8 cellular contexts compared by ENCODE assay signal in the genomic region with DNA sequence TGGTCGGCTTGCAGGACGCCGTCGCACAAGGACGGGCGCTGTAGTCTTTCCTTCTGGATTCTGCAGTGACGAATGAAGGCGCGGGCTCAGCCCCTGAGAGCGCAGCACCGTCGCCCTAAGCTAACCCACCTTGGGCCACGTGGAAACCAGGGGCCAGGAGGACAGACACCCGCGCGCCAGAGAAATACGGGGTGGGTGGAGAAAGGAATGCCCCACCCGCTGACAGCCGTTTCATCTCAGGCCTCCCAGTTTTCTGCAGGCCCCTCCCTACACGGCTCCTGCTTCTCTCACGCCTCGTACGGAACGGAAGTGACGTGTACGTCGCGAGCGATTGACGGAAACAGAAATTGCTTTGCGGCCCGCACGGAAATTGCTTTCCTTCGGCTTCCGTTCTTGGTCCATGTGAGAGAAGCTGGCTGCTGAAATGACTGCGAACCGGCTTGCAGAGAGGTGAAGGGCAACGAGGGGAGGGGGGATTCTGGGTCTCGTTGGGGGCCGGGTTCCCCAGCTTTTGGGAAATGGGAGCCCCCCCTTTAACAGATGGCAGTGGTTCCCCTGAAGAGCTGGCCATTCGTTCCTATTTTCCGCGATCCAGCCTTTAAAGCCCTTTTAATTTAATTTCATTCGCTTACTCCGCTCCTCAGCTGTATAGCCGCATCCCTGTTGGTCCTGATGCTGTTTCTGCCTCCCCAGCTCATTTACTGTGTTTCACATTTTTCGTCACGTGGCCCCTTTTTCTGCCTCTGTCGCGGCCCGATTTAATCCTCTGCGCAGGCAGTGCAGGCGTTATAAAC. TPM values are rescaled to one million over a fixed set of nuclear protein-coding genes. Genes with fewer than 3 reads are reported as not detected.
A peak's percentile ranks its signal among the peaks of the same experiment; 100 is the strongest.
DNase-seq lines count a peak whose midpoint lies in the region; TF ChIP-seq lines count a peak whose summit lies in the region.

A gene with protein sequence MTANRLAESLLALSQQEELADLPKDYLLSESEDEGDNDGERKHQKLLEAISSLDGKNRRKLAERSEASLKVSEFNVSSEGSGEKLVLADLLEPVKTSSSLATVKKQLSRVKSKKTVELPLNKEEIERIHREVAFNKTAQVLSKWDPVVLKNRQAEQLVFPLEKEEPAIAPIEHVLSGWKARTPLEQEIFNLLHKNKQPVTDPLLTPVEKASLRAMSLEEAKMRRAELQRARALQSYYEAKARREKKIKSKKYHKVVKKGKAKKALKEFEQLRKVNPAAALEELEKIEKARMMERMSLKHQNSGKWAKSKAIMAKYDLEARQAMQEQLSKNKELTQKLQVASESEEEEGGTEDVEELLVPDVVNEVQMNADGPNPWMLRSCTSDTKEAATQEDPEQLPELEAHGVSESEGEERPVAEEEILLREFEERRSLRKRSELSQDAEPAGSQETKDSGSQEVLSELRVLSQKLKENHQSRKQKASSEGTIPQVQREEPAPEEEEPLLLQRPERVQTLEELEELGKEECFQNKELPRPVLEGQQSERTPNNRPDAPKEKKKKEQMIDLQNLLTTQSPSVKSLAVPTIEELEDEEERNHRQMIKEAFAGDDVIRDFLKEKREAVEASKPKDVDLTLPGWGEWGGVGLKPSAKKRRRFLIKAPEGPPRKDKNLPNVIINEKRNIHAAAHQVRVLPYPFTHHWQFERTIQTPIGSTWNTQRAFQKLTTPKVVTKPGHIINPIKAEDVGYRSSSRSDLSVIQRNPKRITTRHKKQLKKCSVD (plus strand): TSS at position 378 of the 794 bp plus-strand sequence. CDS start 47 bp downstream, at position 425.

- H3K27ac ChIP-seq in subcutaneous abdominal adipose tissue (ENCODE audit: low read depth, low read length) = peak within 1 kb of the TSS; percentile 54

- H3K9me3 ChIP-seq in neuron (ENCODE audit: low read length) = no peaks in the 10 kb centered on the region
- no peaks in the 10 kb centered on the region for H3K9me3 ChIP-seq in subcutaneous abdominal adipose tissue (ENCODE audit: control insufficient read depth in 5 of 5, low read length in 5 of 5)

- peak within 1 kb of the TSS; percentile 38 to 82 (median 78) for H3K9ac ChIP-seq in subcutaneous abdominal adipose tissue (ENCODE audit: low read length in 5 of 5)

- DNase-seq in GF-D8 (lab: John Stamatoyannopoulos, UW) (peak; percentile 80), HEK293T (ENCODE audit: extremely low spot score) (peak; percentile 89), MV-4-11 (lab: John Stamatoyannopoulos, UW) (peak; percentile 87), SK-MEL-5 (ENCODE audit: low read depth, low spot score) (peak; percentile 93), foreskin melanocyte (peak; percentile 86)
- peak; percentile 85 for DNase-seq in activated naive CD4-positive, alpha-beta T cell treated with Interleukin-2 at 50 U/mL for 16 hours

- H3K27me3 ChIP-seq in neuron (ENCODE audit: insufficient read depth, low read length) = no peaks in the 10 kb centered on the region
- no peaks in the 10 kb centered on the region for H3K27me3 ChIP-seq in subcutaneous abdominal adipose tissue (ENCODE audit: control insufficient read depth in 5 of 5, insufficient read depth in 4 of 5, low read length in 5 of 5)

- CTCF ChIA-PET in HEK293T (lab: Yijun Ruan, JAX) = interaction anchor here (0.6 kb wide), 1 partner anchor 46 kb away, joined by 9 read pairs; no protein-coding TSS in a partner anchor

- in situ Hi-C loops in SK-MEL-5 (cut with HindIII; ENCODE audit: low pct_unique_long_range_greater_than_20kb, low sequenced_read_pairs) = no loop called here

- peak within 1 kb of the TSS; percentile 98 for H3K4me3 ChIP-seq in neuron (ENCODE audit: low read length)
- H3K4me3 ChIP-seq in subcutaneous abdominal adipose tissue (ENCODE audit: low read depth in 1 of 5, low read length in 5 of 5) = peak within 1 kb of the TSS; percentile 63 to 84 (median 73)

- peaks cover 2% of the 10 kb centered on the region for H3K4me1 ChIP-seq in neuron (ENCODE audit: insufficient read depth, low read length)
- peaks cover 0 to 12% (median 5%) of the 10 kb centered on the region in 5 donors for H3K4me1 ChIP-seq in subcutaneous abdominal adipose tissue (ENCODE audit: control insufficient read depth in 5 of 5, insufficient read depth in 5 of 5, low read length in 5 of 5)

- POLR2A ChIA-PET in HEK293T (lab: Yijun Ruan, JAX) = interaction anchor here (0.6 to 2.1 kb wide), 16 partner anchors 8 to 260 kb away, joined by 3 to 9 read pairs (median 4); a partner anchor contains a TSS

- peak within 1 kb of the TSS; percentile 54 for H2AFZ ChIP-seq in neuron (ENCODE audit: low read depth, low read length)

- H3K36me3 ChIP-seq in neuron (ENCODE audit: insufficient read depth, low read length) (peaks cover 11% of the 10 kb centered on the region), subcutaneous abdominal adipose tissue (ENCODE audit: control insufficient read depth in 5 of 5, insufficient read depth in 5 of 5, low read length in 5 of 5) (peaks cover 4 to 19% (median 16%) of the 10 kb centered on the region in 5 donors)

TF ChIP-seq in HEK293T, 16 proteins besides CTCF, POLR2A, EP300 and RAD21:
- TF ChIP-seq ZNF384 (IDR thresholded peaks at IDR 0.05) (no peak), ARNT (IDR thresholded peaks at IDR 0.05) (no peak), LEF1 (IDR thresholded peaks at IDR 0.05; ENCODE audit: borderline replicate concordance) (no peak; the same call in 1 of the 2 replicates), FOXM1 (IDR thresholded peaks at IDR 0.05; ENCODE audit: borderline replicate concordance) (no peak), L3MBTL2 (conservative IDR thresholded peaks at IDR 0.05) (peak; percentile 97), BHLHE40 (IDR thresholded peaks at IDR 0.05; ENCODE audit: borderline replicate concordance) (no peak), FOXA1 (IDR thresholded peaks at IDR 0.05) (no peak), ELF4 (IDR thresholded peaks at IDR 0.05) (no peak), NFRKB (IDR thresholded peaks at IDR 0.05) (no peak), SUZ12 (IDR thresholded peaks at IDR 0.05) (no peak)
- TF ChIP-seq, protein P1, sequence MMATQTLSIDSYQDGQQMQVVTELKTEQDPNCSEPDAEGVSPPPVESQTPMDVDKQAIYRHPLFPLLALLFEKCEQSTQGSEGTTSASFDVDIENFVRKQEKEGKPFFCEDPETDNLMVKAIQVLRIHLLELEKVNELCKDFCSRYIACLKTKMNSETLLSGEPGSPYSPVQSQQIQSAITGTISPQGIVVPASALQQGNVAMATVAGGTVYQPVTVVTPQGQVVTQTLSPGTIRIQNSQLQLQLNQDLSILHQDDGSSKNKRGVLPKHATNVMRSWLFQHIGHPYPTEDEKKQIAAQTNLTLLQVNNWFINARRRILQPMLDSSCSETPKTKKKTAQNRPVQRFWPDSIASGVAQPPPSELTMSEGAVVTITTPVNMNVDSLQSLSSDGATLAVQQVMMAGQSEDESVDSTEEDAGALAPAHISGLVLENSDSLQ (IDR thresholded peaks at IDR 0.05) = peak; percentile 86

RNA-seq across cellular contexts. Expression of the gene that starts here (rescaled TPM):
- total RNA-seq in SK-MEL-5 (2014; rRNA removed; shearing (Covaris generic)) = 53.5 and 54.5 TPM in 2 replicates
- 42.9 and 50.5 TPM in 2 replicates for polyA plus RNA-seq in SK-MEL-5 (2015; cell fraction: cytosol; rRNA removed)
- polyA plus RNA-seq in SK-MEL-5 (2015; cell fraction: nucleus; rRNA removed) = 32.8 and 39.8 TPM in 2 replicates

Comparison
In these comparisons a context has a peak if more than half of its experiments do, and no peak if none do; other contexts are left out.
1. Peak in every context shown above with its lines: DNase-seq, H3K4me3 ChIP-seq and H3K27ac ChIP-seq.